ENCODE assay signal across 11 cellular contexts in the genomic region with DNA sequence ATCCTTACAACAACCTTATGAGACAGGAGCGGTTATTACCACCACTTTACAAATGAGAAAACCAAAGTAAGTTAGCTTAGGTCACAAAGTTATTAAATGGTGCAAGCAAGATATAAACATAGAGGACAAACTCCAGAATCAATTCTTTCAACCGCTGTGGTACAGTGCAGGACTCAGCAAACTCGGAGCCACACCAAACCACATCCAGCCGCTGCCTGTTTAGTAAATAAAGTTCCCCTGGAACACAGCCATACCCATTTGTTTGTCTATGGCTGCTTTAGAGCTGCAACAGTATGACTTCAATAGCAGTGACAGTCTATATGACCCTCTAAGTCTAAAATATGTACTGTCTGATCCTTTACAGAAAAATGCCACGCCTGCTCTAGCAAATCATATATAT.
"Had no signal": no experiment of that assay in that cellular context is flagged by ENCODE, and none has a peak within 500 bp of the region (broad histone marks: within the 10 kb centered on the region; RNA-seq: fewer than 3 reads in every experiment).

No MANE protein-coding gene starts in this region.

- H3K9me3 ChIP-seq: body of pancreas, lower lobe of right lung, neutrophil, vagina had no signal

- H3K4me1 ChIP-seq: body of pancreas, lower lobe of right lung, vagina had no signal

- H3K4me3 ChIP-seq: body of pancreas, lower lobe of right lung, skin epidermis, vagina had no signal

- DNase-seq: activated T-cell treated with anti-CD3 and anti-CD28 coated beads, Interleukin-2, amount 50 U/mL, for 1 hour; body of pancreas; effector memory CD4-positive, alpha-beta T cell; hippocampal formation; kidney glomerular epithelial cell; lower lobe of right lung; naive thymus-derived CD8-positive, alpha-beta T cell; posterior cingulate gyrus had no signal

- H3K27me3 ChIP-seq: body of pancreas, neutrophil, vagina had no signal

- H3K36me3 ChIP-seq: lower lobe of right lung, neutrophil, vagina had no signal

- H3K27ac ChIP-seq: body of pancreas, lower lobe of right lung, neutrophil, skin epidermis, vagina had no signal

- ATAC-seq: body of pancreas; lower lobe of right lung; naive thymus-derived CD8-positive, alpha-beta T cell had no signal
